18 cellular contexts compared by ENCODE assay signal in the genomic region with DNA sequence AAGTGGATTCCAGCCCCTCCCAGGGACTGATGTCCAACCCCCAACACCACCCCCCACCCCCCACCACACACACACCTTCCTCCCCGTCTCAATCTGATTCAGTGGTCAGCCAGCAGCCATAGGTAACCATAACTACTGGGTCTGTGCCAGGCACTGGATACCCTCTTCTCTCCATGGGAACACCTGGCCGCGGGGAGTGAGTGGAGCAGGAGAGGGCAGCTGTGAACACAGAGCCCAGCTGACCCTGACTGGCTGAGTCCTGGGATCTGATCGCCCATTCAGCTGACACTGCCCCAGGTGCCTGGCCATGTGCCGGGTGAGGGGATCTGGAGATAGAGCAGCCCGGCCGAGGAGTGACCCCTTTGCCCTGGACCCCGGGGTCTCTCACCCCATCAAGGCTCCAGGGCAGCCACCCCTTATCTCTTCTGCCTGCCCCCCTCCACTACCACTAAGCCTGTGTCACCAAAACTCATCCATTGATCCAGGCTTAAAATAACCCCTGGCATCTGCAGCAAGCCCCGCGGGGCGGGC. TPM values are rescaled to one million over a fixed set of nuclear protein-coding genes. Genes with fewer than 3 reads are reported as not detected.
DNase-seq lines count a peak whose midpoint lies in the region; ATAC-seq, FAIRE-seq and TF ChIP-seq lines count a peak whose summit lies in the region.
"Had no signal": no experiment of that assay in that cellular context is flagged by ENCODE, and none has a peak within 500 bp of the region (broad histone marks: within the 10 kb centered on the region; RNA-seq: fewer than 3 reads in every experiment).

No MANE protein-coding gene starts in this region.

- ATAC-seq in GM12878: no peak
- no peak for ATAC-seq in GM19463 (IDR thresholded peaks at IDR 0.05; ENCODE audit: unreplicated experiment)
- ATAC-seq in lower lobe of right lung: no peak
- ATAC-seq: activated T-cell treated with anti-CD3 and anti-CD28 coated beads, Interleukin-2, amount 50 U/mL, for 4 hours had no signal

- intact Hi-C loops in GM12878 (cut with micrococcal nuclease; ENCODE audit: unreplicated experiment): no loop called here
- intact Hi-C loops in testis (cut with DNase I; ENCODE audit: low total_unique reads): no loop called here
- intact Hi-C loops in lower lobe of right lung (cut with DNase I): no loop called here

- H4K20me1 ChIP-seq in BLaER1 treated with 17β-estradiol and CSF1 and Interleukin-3, amounts not matched to agents 10 nM and 100 nM: peaks cover 0 to 90% (median 59%) of the 10 kb centered on the region in 11 experiments; a peak in 20 of 22 replicates
- 0 out of 2 replicates have a peak, but pooled peaks cover 1% of the 10 kb centered on the region for H4K20me1 ChIP-seq in GM12878 (ENCODE audit: control insufficient read depth, insufficient read depth)

- TF ChIP-seq CTCF in GM12878 (IDR thresholded peaks at IDR 0.05 in 2 of 3, conservative IDR thresholded peaks at IDR 0.05 in 1 of 3; ENCODE audit: control insufficient read depth in 2 of 3, extremely low read depth in 1 of 3, insufficient read depth in 1 of 3, low read depth in 3 of 3, low read length in 3 of 3) (no peak), testis (IDR thresholded peaks at IDR 0.05) (no peak), lower lobe of right lung (IDR thresholded peaks at IDR 0.05) (no peak)

- peaks cover 9% of the 10 kb centered on the region for H3K79me2 ChIP-seq in GM12878 (ENCODE audit: control insufficient read depth, insufficient read depth, low read length)
- H3K79me2 ChIP-seq: parathyroid adenoma had no signal

- CTCF ChIA-PET in GM12878 (lab: Yijun Ruan, JAX): interaction anchor here (0.6 to 2.2 kb wide), 3 partner anchors 20 to 171 kb away, joined by 3 to 8 read pairs (median 3); no protein-coding TSS in a partner anchor

- in situ Hi-C loops in GM12878 (cut with MboI): no loop called here

- FAIRE-seq in GM12878 (lab: Jason Lieb, UNC): no peak
- FAIRE-seq: astrocyte had no signal

- POLR2A ChIA-PET in GM12878 (lab: Charles Lee): interaction anchor here (0.6 to 15.3 kb wide), 7 partner anchors 9 to 40 kb away, joined by 3 to 599 read pairs (median 4); partner anchors contain the start of gene TNFRSF13C

- peaks cover 54 to 59% (median 56%) of the 10 kb centered on the region in 11 experiments for H3K27me3 ChIP-seq in BLaER1 treated with 17β-estradiol and CSF1 and Interleukin-3, amounts not matched to agents 10 nM and 100 nM
- H3K27me3 ChIP-seq in GM12878 (replicated peaks in 1 of 2; ENCODE audit: control insufficient read depth in 2 of 2, insufficient read depth in 2 of 2, low read length in 1 of 2) (peaks cover 3 to 6% of the 10 kb centered on the region in 2 experiments; a peak in 3 of 4 replicates), testis (no peaks in the 10 kb centered on the region), lower lobe of right lung (ENCODE audit: low read depth) (peaks cover 76% of the 10 kb centered on the region)

- peaks cover 49 to 72% (median 68%) of the 10 kb centered on the region in 10 experiments for H3K4me1 ChIP-seq in BLaER1 treated with 17β-estradiol and CSF1 and Interleukin-3, amounts not matched to agents 10 nM and 100 nM
- peaks cover 59% of the 10 kb centered on the region for H3K4me1 ChIP-seq in GM12878 (ENCODE audit: control insufficient read depth, insufficient read depth, low read length)
- peaks cover 7% of the 10 kb centered on the region for H3K4me1 ChIP-seq in testis
- H3K4me1 ChIP-seq in lower lobe of right lung: peaks cover 40% of the 10 kb centered on the region
- H3K4me1 ChIP-seq: parathyroid adenoma had no signal

- H2AFZ ChIP-seq in GM12878 (ENCODE audit: control insufficient read depth, low read depth, low read length): no peak overlapping the region
- H2AFZ ChIP-seq: GM23248, parathyroid adenoma had no signal

- no peak for TF ChIP-seq RAD21 in GM12878 (IDR thresholded peaks at IDR 0.05; ENCODE audit: insufficient read depth, low read depth, low read length)

- DNase-seq in NCI-H1092 (lab: John Stamatoyannopoulos, UW) (peak; percentile 81), GM12878 (ENCODE audit: low read depth, low spot score) (no peak), testis (no peak), lower lobe of right lung (no peak)
- DNase-seq: activated CD4-positive, alpha-beta memory T cell treated with anti-CD3 and anti-CD28 coated beads for 36 hours; activated naive CD4-positive, alpha-beta T cell treated with anti-CD3 and anti-CD28 coated beads, Interleukin-2, amount 50 U/mL, for 16 hours; activated T-cell treated with anti-CD3 and anti-CD28 coated beads, Interleukin-2, amount 50 U/mL, for 4 hours; stimulated activated CD4-positive, alpha-beta T cell treated with anti-CD3 and anti-CD28 coated beads, Interleukin-2, amount 100 ng/mL, for 48 hours had no signal

- BruUV-seq in GM12878 (replicated peaks; lab: Mats Ljungman, UMichigan): no TSS peak

- RAD21 ChIA-PET in GM12878 (lab: Charles Lee; ENCODE audit: unreplicated experiment): interaction anchor here (0.9 to 2.0 kb wide), 5 partner anchors 8 to 220 kb away, joined by 4 to 10 read pairs (median 5); no protein-coding TSS in a partner anchor

- SMC1A ChIA-PET in GM12878 (lab: Charles Lee; ENCODE audit: uncharacterized antibody, unreplicated experiment): interaction anchor here (1.3 to 15.4 kb wide), 3 partner anchors 14 to 22 kb away, joined by 3 to 321 read pairs (median 4); no protein-coding TSS in a partner anchor

- no peak overlapping the region for H3K9ac ChIP-seq in BLaER1 treated with 17β-estradiol and CSF1 and Interleukin-3, amounts not matched to agents 10 nM and 100 nM
- no peak overlapping the region for H3K9ac ChIP-seq in GM12878 (ENCODE audit: control insufficient read depth, insufficient read depth, low read length)
- H3K9ac ChIP-seq: GM23248, parathyroid adenoma had no signal

- H3K27ac ChIP-seq in BLaER1 treated with 17β-estradiol and CSF1 and Interleukin-3, amounts not matched to agents 10 nM and 100 nM: no peak overlapping the region
- H3K27ac ChIP-seq in GM12878 (ENCODE audit: control insufficient read depth, insufficient read depth): no peak overlapping the region
- no peak overlapping the region for H3K27ac ChIP-seq in testis
- H3K27ac ChIP-seq in lower lobe of right lung: no peak overlapping the region
- H3K27ac ChIP-seq: GM23248, heart right ventricle, parathyroid adenoma, VCaP had no signal

- H3K36me3 ChIP-seq in BLaER1 treated with 17β-estradiol and CSF1 and Interleukin-3, amounts not matched to agents 10 nM and 100 nM: no peaks in the 10 kb centered on the region
- H3K36me3 ChIP-seq in GM12878 (ENCODE audit: control insufficient read depth in 2 of 2, insufficient read depth in 2 of 2, low read length in 1 of 2): no peaks in the 10 kb centered on the region
- no peaks in the 10 kb centered on the region for H3K36me3 ChIP-seq in testis (ENCODE audit: low read depth, missing control alignments)
- no peaks in the 10 kb centered on the region for H3K36me3 ChIP-seq in lower lobe of right lung
- H3K36me3 ChIP-seq: heart right ventricle had no signal

- peak overlapping the region; percentile 89 to 100 (median 97) for H3K4me2 ChIP-seq in BLaER1 treated with 17β-estradiol and CSF1 and Interleukin-3, amounts not matched to agents 10 nM and 100 nM
- H3K4me2 ChIP-seq in GM12878 (ENCODE audit: control insufficient read depth, insufficient read depth): no peak overlapping the region

- no peak overlapping the region for H3K4me3 ChIP-seq in BLaER1 treated with 17β-estradiol and CSF1 and Interleukin-3, amounts not matched to agents 10 nM and 100 nM
- H3K4me3 ChIP-seq in GM12878: no peak overlapping the region
- H3K4me3 ChIP-seq in testis: no peak overlapping the region
- no peak overlapping the region for H3K4me3 ChIP-seq in lower lobe of right lung
- H3K4me3 ChIP-seq: GM23248, heart right ventricle had no signal

- TF ChIP-seq POLR2A in GM12878 (IDR thresholded peaks at IDR 0.05; ENCODE audit: low read depth, low read length): no peak
- no peak for TF ChIP-seq POLR2A in testis (IDR thresholded peaks at IDR 0.05)

- WGBS in GM12878 (ENCODE audit: insufficient coverage, insufficient replicate concordance, low lambda C conversion rate, missing lambda C conversion rate): 80% methylated on average over 9 of the region's 11 CpGs
- WGBS in testis, 2 donors: 88 to 89% methylated on average over 7 to 11 of the region's 11 CpGs

- no peak for TF ChIP-seq EP300 in GM12878 (IDR thresholded peaks at IDR 0.05; ENCODE audit: borderline replicate concordance in 1 of 2, control insufficient read depth in 1 of 2, low read depth in 2 of 2, low read length in 2 of 2)

- no peaks in the 10 kb centered on the region for H3K9me3 ChIP-seq in BLaER1 treated with 17β-estradiol and CSF1 and Interleukin-3, amounts not matched to agents 10 nM and 100 nM (replicated peaks in 1 of 11)
- no peaks in the 10 kb centered on the region for H3K9me3 ChIP-seq in GM12878 (replicated peaks; ENCODE audit: control insufficient read depth, insufficient read depth, low read length)
- no peaks in the 10 kb centered on the region for H3K9me3 ChIP-seq in testis
- no peaks in the 10 kb centered on the region for H3K9me3 ChIP-seq in lower lobe of right lung
- H3K9me3 ChIP-seq: heart right ventricle had no signal

RNA-seq across cellular contexts. Expression of gene SHISA8, which starts 2.6 kb away (rescaled TPM):
- 10.3 and 11.3 TPM in 2 replicates for total RNA-seq in GM12878 (2013; cell fraction: nucleolus; rRNA removed)
- 3.6 and 6.8 TPM in 2 replicates for total RNA-seq in GM12878 (2014; rRNA removed)
- total RNA-seq in GM12878 (2014; rRNA removed; fragmentation: Illumina TruSeq; extraction: Trizol): 0.22 and 0.28 TPM in 2 replicates
- total RNA-seq in GM12878 (2021): 8.6 and 10.1 TPM in 2 replicates
- 0.26 TPM for polyA plus RNA-seq in GM12878 (2011; ENCODE audit: low read depth)
- 0.06 and 0.08 TPM in 2 replicates for polyA plus RNA-seq in GM12878 (2011; rRNA removed)
- 0.03 and 0.33 TPM in 2 replicates for polyA plus RNA-seq in GM12878 (2011; cell fraction: cytosol; rRNA removed)
- polyA plus RNA-seq in GM12878 (2011; cell fraction: nucleus; rRNA removed): 2.4 and 3.6 TPM in 2 replicates
- 3.6 and 5.2 TPM in 2 replicates for polyA plus RNA-seq in GM12878 (2012)
- polyA plus RNA-seq in GM12878 (2014; fragmentation: Illumina TruSeq; extraction: Trizol): 0.06 TPM in 1 of 2 replicates, not detected in the other
- under 1 TPM; 0.13 to 0.40 TPM for polyA plus RNA-seq in GM12878 (2014; fragmentation: Nextera tagmentation; extraction: Ambion mirVana)
- 5.9 and 6.5 TPM in 2 replicates for polyA plus RNA-seq in GM12878 (2014; rRNA removed)
- polyA plus RNA-seq in GM12878 (2016; fragmentation: Nextera tagmentation; extraction: Ambion mirVana): under 1 TPM; 0.20 to 0.27 TPM
- polyA minus RNA-seq in GM12878 (2011; rRNA and poly(A)+ RNA removed): not detected in 2 replicates
- polyA minus RNA-seq in GM12878 (2011; cell fraction: cytosol; rRNA and poly(A)+ RNA removed): not detected in 2 replicates
- polyA minus RNA-seq in GM12878 (2011; cell fraction: nucleus; rRNA and poly(A)+ RNA removed): 0.29 TPM in 1 of 2 replicates, not detected in the other
- total RNA-seq in testis: 1 to 10 TPM; 1.3 to 1.4 TPM
- polyA plus RNA-seq in testis (ENCODE audit: insufficient read depth, low read depth, low replicate concordance): not detected
- total RNA-seq in lower lobe of right lung: not detected
- total RNA-seq: astrocyte, chondrocyte, GM23248, IMR-90, subcutaneous adipose tissue had no signal
- polyA plus RNA-seq: GM23248, IMR-90 had no signal

RNA-seq across cellular contexts. Expression of gene TNFRSF13C, which starts 9.2 kb away (rescaled TPM):
- 79.9 and 82.3 TPM in 2 replicates for total RNA-seq in GM12878 (2013; cell fraction: nucleolus; rRNA removed)
- total RNA-seq in GM12878 (2014; rRNA removed): 35.9 and 37.6 TPM in 2 replicates
- 22.3 and 23.2 TPM in 2 replicates for total RNA-seq in GM12878 (2014; rRNA removed; fragmentation: Illumina TruSeq; extraction: Trizol)
- 90.1 and 91.4 TPM in 2 replicates for total RNA-seq in GM12878 (2021)
- polyA plus RNA-seq in GM12878 (2011; ENCODE audit: low read depth): 30.0 TPM
- 9.7 and 16.4 TPM in 2 replicates for polyA plus RNA-seq in GM12878 (2011; rRNA removed)
- 18.3 and 19.9 TPM in 2 replicates for polyA plus RNA-seq in GM12878 (2011; cell fraction: cytosol; rRNA removed)
- 43.6 and 44.2 TPM in 2 replicates for polyA plus RNA-seq in GM12878 (2011; cell fraction: nucleus; rRNA removed)
- polyA plus RNA-seq in GM12878 (2012): 50.9 and 59.0 TPM in 2 replicates
- 20.6 and 26.9 TPM in 2 replicates for polyA plus RNA-seq in GM12878 (2014; fragmentation: Illumina TruSeq; extraction: Trizol)
- polyA plus RNA-seq in GM12878 (2014; fragmentation: Nextera tagmentation; extraction: Ambion mirVana): 1 to 10 TPM; 6.9 to 9.6 TPM
- polyA plus RNA-seq in GM12878 (2014; rRNA removed): 42.3 and 43.0 TPM in 2 replicates
- polyA plus RNA-seq in GM12878 (2016; fragmentation: Nextera tagmentation; extraction: Ambion mirVana): 10 to 100 TPM; 26.6 to 30.4 TPM
- polyA minus RNA-seq in GM12878 (2011; rRNA and poly(A)+ RNA removed): 24.8 and 41.5 TPM in 2 replicates
- 20.1 and 23.4 TPM in 2 replicates for polyA minus RNA-seq in GM12878 (2011; cell fraction: cytosol; rRNA and poly(A)+ RNA removed)
- 12.0 and 20.7 TPM in 2 replicates for polyA minus RNA-seq in GM12878 (2011; cell fraction: nucleus; rRNA and poly(A)+ RNA removed)
- total RNA-seq in testis: 1 to 10 TPM in 1 of 2 donors, under 1 TPM in 1; 0.56 to 1.9 TPM
- 0.69 TPM for polyA plus RNA-seq in testis (ENCODE audit: insufficient read depth, low read depth, low replicate concordance)
- 0.27 TPM for total RNA-seq in lower lobe of right lung
- total RNA-seq: astrocyte, subcutaneous adipose tissue had no signal

RNA-seq across cellular contexts. Expression of gene CENPM, which starts 29.5 kb away (rescaled TPM):
- 125 and 139 TPM in 2 replicates for total RNA-seq in GM12878 (2013; cell fraction: nucleolus; rRNA removed)
- total RNA-seq in GM12878 (2014; rRNA removed) (145 and 158 TPM in 2 replicates), GM12878 (2014; rRNA removed; fragmentation: Illumina TruSeq; extraction: Trizol) (45.3 and 53.0 TPM in 2 replicates), GM12878 (2021) (81.6 and 84.4 TPM in 2 replicates), testis (10 to 100 TPM; 15.5 to 28.2 TPM), lower lobe of right lung (2.3 TPM)
- polyA plus RNA-seq in GM12878 (2011; ENCODE audit: low read depth): 21.9 TPM
- polyA plus RNA-seq in GM12878 (2011; rRNA removed) (26.6 and 67.9 TPM in 2 replicates), GM12878 (2014; fragmentation: Illumina TruSeq; extraction: Trizol) (9.8 and 38.9 TPM in 2 replicates), GM12878 (2014; fragmentation: Nextera tagmentation; extraction: Ambion mirVana) (10 to 100 TPM; 36.7 to 62.3 TPM), GM12878 (2014; rRNA removed) (126 and 148 TPM in 2 replicates), GM12878 (2016; fragmentation: Nextera tagmentation; extraction: Ambion mirVana) (100 to 1,000 TPM; 177 to 212 TPM), testis (ENCODE audit: insufficient read depth, low read depth, low replicate concordance) (15.7 TPM)
- 113 and 161 TPM in 2 replicates for polyA plus RNA-seq in GM12878 (2011; cell fraction: cytosol; rRNA removed)
- polyA plus RNA-seq in GM12878 (2011; cell fraction: nucleus; rRNA removed): 245 and 256 TPM in 2 replicates
- polyA plus RNA-seq in GM12878 (2012): 42.1 and 48.8 TPM in 2 replicates
- 70.4 and 125 TPM in 2 replicates for polyA minus RNA-seq in GM12878 (2011; rRNA and poly(A)+ RNA removed)
- polyA minus RNA-seq in GM12878 (2011; cell fraction: cytosol; rRNA and poly(A)+ RNA removed): 28.6 and 42.6 TPM in 2 replicates
- 82.8 and 123 TPM in 2 replicates for polyA minus RNA-seq in GM12878 (2011; cell fraction: nucleus; rRNA and poly(A)+ RNA removed)

RNA-seq across cellular contexts. Expression of gene SEPTIN3, which starts 51.8 kb away (rescaled TPM):
- total RNA-seq in GM12878 (2013; cell fraction: nucleolus; rRNA removed): 1.1 and 1.5 TPM in 2 replicates
- 1.1 and 1.5 TPM in 2 replicates for total RNA-seq in GM12878 (2014; rRNA removed)
- 1.3 and 1.4 TPM in 2 replicates for total RNA-seq in GM12878 (2014; rRNA removed; fragmentation: Illumina TruSeq; extraction: Trizol)
- 1.7 and 1.9 TPM in 2 replicates for total RNA-seq in GM12878 (2021)
- polyA plus RNA-seq in GM12878 (2011; ENCODE audit: low read depth): 0.22 TPM
- 0.43 and 0.52 TPM in 2 replicates for polyA plus RNA-seq in GM12878 (2011; rRNA removed)
- 0.28 and 0.31 TPM in 2 replicates for polyA plus RNA-seq in GM12878 (2011; cell fraction: cytosol; rRNA removed)
- polyA plus RNA-seq in GM12878 (2011; cell fraction: nucleus; rRNA removed): 0.59 and 0.82 TPM in 2 replicates
- 0.49 and 1.3 TPM in 2 replicates for polyA plus RNA-seq in GM12878 (2012)
- polyA plus RNA-seq in GM12878 (2014; fragmentation: Illumina TruSeq; extraction: Trizol): 3.1 TPM in 2 replicates
- polyA plus RNA-seq in GM12878 (2014; fragmentation: Nextera tagmentation; extraction: Ambion mirVana): under 1 TPM; 0.39 to 0.60 TPM
- polyA plus RNA-seq in GM12878 (2014; rRNA removed): 1.5 and 1.8 TPM in 2 replicates
- under 1 TPM; 0.05 to 0.15 TPM for polyA plus RNA-seq in GM12878 (2016; fragmentation: Nextera tagmentation; extraction: Ambion mirVana)
- 0.52 and 0.73 TPM in 2 replicates for polyA minus RNA-seq in GM12878 (2011; rRNA and poly(A)+ RNA removed)
- polyA minus RNA-seq in GM12878 (2011; cell fraction: cytosol; rRNA and poly(A)+ RNA removed): not detected in 2 replicates
- 0.19 and 0.36 TPM in 2 replicates for polyA minus RNA-seq in GM12878 (2011; cell fraction: nucleus; rRNA and poly(A)+ RNA removed)
- 1 to 10 TPM; 1.6 to 2.2 TPM for total RNA-seq in testis
- polyA plus RNA-seq in testis (ENCODE audit: insufficient read depth, low read depth, low replicate concordance): 2.4 TPM
- 2.5 TPM for total RNA-seq in lower lobe of right lung
- total RNA-seq: GM23248 had no signal

Comparison
In these comparisons a context has a peak if more than half of its experiments do, and no peak if none do; other contexts are left out.
1. RNA of gene TNFRSF13C, which starts 9.2 kb away (total RNA-seq): 22.3 to 91.4 TPM in GM12878; 0.56 to 1.9 TPM in testis and 0.27 TPM in lower lobe of right lung (single experiment); every median in the first group is over 4 times any median in the second.